In genomic region chr10:114405011-114405350, GRCh38 we compare ENCODE assay signal across 11 cellular contexts. TPM values are rescaled to one million over a fixed set of nuclear protein-coding genes. Genes with fewer than 3 reads are reported as not detected.
DNase-seq lines count a peak whose midpoint lies in the region; ATAC-seq, FAIRE-seq and TF ChIP-seq lines count a peak whose summit lies in the region.
"Had no signal": no experiment of that assay in that cellular context is flagged by ENCODE, and none has a peak within 500 bp of the region (broad histone marks: within the 10 kb centered on the region; RNA-seq: fewer than 3 reads in every experiment).

No MANE protein-coding gene starts in this region.

- H3K27me3 ChIP-seq in HUES6 (ENCODE audit: control insufficient read depth, insufficient read depth, low read length) (peaks cover 62% of the 10 kb centered on the region), mammary epithelial cell (ENCODE audit: insufficient read depth, low read length) (no peaks in the 10 kb centered on the region), small intestine (ENCODE audit: control insufficient read depth in 2 of 2, insufficient read depth in 2 of 2, low read length in 2 of 2) (no peaks in the 10 kb centered on the region)

- H3K79me2 ChIP-seq in mammary epithelial cell (ENCODE audit: insufficient read depth, low read length) = peaks cover 45% of the 10 kb centered on the region

- H3K4me2 ChIP-seq in mammary epithelial cell (ENCODE audit: insufficient read depth, low read depth, low read length) = peak overlapping the region; percentile 80

- H3K9me3 ChIP-seq in HUES6 (ENCODE audit: control insufficient read depth, insufficient read depth, low read depth, low read length) (no peaks in the 10 kb centered on the region), mammary epithelial cell (replicated peaks; ENCODE audit: insufficient read depth, low read length) (no peaks in the 10 kb centered on the region), small intestine (ENCODE audit: control insufficient read depth, low read depth) (no peaks in the 10 kb centered on the region)

- H3K36me3 ChIP-seq in HUES6 (ENCODE audit: control insufficient read depth, insufficient read depth, low read length) (no peaks in the 10 kb centered on the region), mammary epithelial cell (ENCODE audit: insufficient read depth, low read length) (no peaks in the 10 kb centered on the region), small intestine (ENCODE audit: control insufficient read depth in 2 of 2, insufficient read depth in 2 of 2, low read length in 2 of 2) (no peaks in the 10 kb centered on the region)

- intact Hi-C loops in mammary epithelial cell (cut with micrococcal nuclease) (loop anchor here (2.0 kb wide), 2 partner anchors 32 to 144 kb away; no protein-coding TSS in a partner anchor), left colon (cut with DNase I, micrococcal nuclease) (no loop called here)

- H3K27ac ChIP-seq in HUES6 (ENCODE audit: low read depth, low read length) (no peak overlapping the region), mammary epithelial cell (ENCODE audit: insufficient read depth, low read depth, low read length) (peak overlapping the region; percentile 79), small intestine (ENCODE audit: low read depth in 1 of 2, low read length in 1 of 2) (peak overlapping the region in 1 of 2 donors; percentile 52)

- DNase-seq in mammary epithelial cell = peak; percentile 74
- peak; percentile 61 to 71 for DNase-seq in left colon
- peak; percentile 59 for DNase-seq in small intestine
- DNase-seq in NCI-H2107 treated with DMSO at 0.1 percent for 48 hours (lab: John Stamatoyannopoulos, UW; ENCODE audit: unreplicated experiment) = no peak
- DNase-seq in DMS114 treated with DMSO at 0.1 percent for 48 hours (lab: John Stamatoyannopoulos, UW; ENCODE audit: unreplicated experiment) = no peak
- DNase-seq: activated CD8-positive, alpha-beta T cell treated with anti-CD3 and anti-CD28 coated beads for 36 hours; NCI-H2081 treated with DMSO at 0.1 percent for 48 hours; SIG-M5 had no signal

- no TSS peak for BruUV-seq in mammary epithelial cell (replicated peaks; lab: Mats Ljungman, UMichigan)

- in situ Hi-C loops in mammary epithelial cell (cut with MboI; ENCODE audit: low sequenced_read_pairs in 2 of 2) = loop anchor here (10.0 to 25.0 kb wide), 2 partner anchors 100 to 243 kb away; partner anchors contain the start of gene CCDC186 (in 1 of the 2)

- FAIRE-seq in small intestine (lab: Jason Lieb, UNC) = no peak

- H3K4me1 ChIP-seq in HUES6 (ENCODE audit: control insufficient read depth, insufficient read depth, low read length) (peaks cover 35% of the 10 kb centered on the region), mammary epithelial cell (ENCODE audit: insufficient read depth, low read length) (peaks cover 38% of the 10 kb centered on the region), small intestine (ENCODE audit: control insufficient read depth in 2 of 2, insufficient read depth in 1 of 2, low read depth in 1 of 2, low read length in 1 of 2) (peaks cover 0 to 2% of the 10 kb centered on the region in 2 donors)

- H2AFZ ChIP-seq in mammary epithelial cell (ENCODE audit: low read depth, low read length) = peak overlapping the region; percentile 92

- TF ChIP-seq CTCF in mammary epithelial cell (conservative IDR thresholded peaks at IDR 0.05 in 1 of 2, IDR thresholded peaks at IDR 0.05 in 1 of 2; ENCODE audit: extremely low read depth in 1 of 2, insufficient read depth in 1 of 2, low read depth in 1 of 2, low read length in 2 of 2) = no peak

- H4K20me1 ChIP-seq in mammary epithelial cell (ENCODE audit: insufficient read depth, low read length) = no peaks in the 10 kb centered on the region

- peak overlapping the region; percentile 79 for H3K4me3 ChIP-seq in HUES6 (ENCODE audit: low read depth, low read length)
- peak overlapping the region; percentile 83 to 88 (median 88) for H3K4me3 ChIP-seq in mammary epithelial cell (replicated peaks in 1 of 3; ENCODE audit: insufficient read depth in 1 of 3, low read depth in 2 of 3, low read length in 3 of 3)
- H3K4me3 ChIP-seq in small intestine (ENCODE audit: low read depth in 1 of 2, low read length in 2 of 2) = peak overlapping the region; percentile 12 to 54

- CTCF ChIA-PET in mammary epithelial cell (lab: Charles Lee; ENCODE audit: low non-redundant PET) = no interaction called here

- peak overlapping the region; percentile 22 for H3K9ac ChIP-seq in HUES6 (ENCODE audit: low read length)
- peak overlapping the region; percentile 92 for H3K9ac ChIP-seq in mammary epithelial cell (ENCODE audit: insufficient read depth, low read length)

- dilution Hi-C loops in mammary epithelial cell (cut with HindIII; ENCODE audit: low sequenced_read_pairs) = no loop called here

- ATAC-seq in left colon (peak; percentile 82), HG03354 (IDR thresholded peaks at IDR 0.05; ENCODE audit: poor library complexity, severe bottlenecking, unreplicated experiment) (no peak), HG03095 (IDR thresholded peaks at IDR 0.05; ENCODE audit: unreplicated experiment) (no peak)

- WGBS in mammary epithelial cell (ENCODE audit: low coverage, missing lambda C conversion rate) = 7% methylated on average over 8 of the region's 16 CpGs
- 10 to 29% (median 29%) methylated on average over 16 of the region's 16 CpGs for WGBS in small intestine, 3 donors

RNA-seq across cellular contexts. Expression of gene AFAP1L2, which starts 0.7 kb away (rescaled TPM):
- total RNA-seq in mammary epithelial cell (10 to 100 TPM; 25.8 to 63.9 TPM), left colon (10 to 100 TPM in 1 of 2 donors, 1 to 10 TPM in 1; 8.9 to 12.5 TPM)
- polyA plus RNA-seq in mammary epithelial cell (40.4 TPM), small intestine (1 to 10 TPM; 1.1 to 7.7 (median 2.4) TPM)
- 42.5 TPM for polyA minus RNA-seq in mammary epithelial cell

Comparison
In these comparisons a context has a peak if more than half of its experiments do, and no peak if none do; other contexts are left out.
1. H3K4me3 ChIP-seq: peak in every context shown above with its lines; median percentile 88 in mammary epithelial cell; 79 in HUES6; 33 in small intestine.
2. DNase-seq: peak in mammary epithelial cell (single experiment), left colon (2 of 2) and small intestine (single experiment); none in NCI-H2107 treated with DMSO at 0.1 percent for 48 hours (single experiment) and DMS114 treated with DMSO at 0.1 percent for 48 hours (single experiment).